8 cellular contexts compared by ENCODE assay signal in genomic region chr4:52713456-52713937, GRCh38. TPM values are rescaled to one million over a fixed set of nuclear protein-coding genes. Genes with fewer than 3 reads are reported as not detected.
DNase-seq lines count a peak whose midpoint lies in the region; ATAC-seq and TF ChIP-seq lines count a peak whose summit lies in the region.

No MANE protein-coding gene starts in this region.

- H3K36me3 Mint-ChIP-seq in chondrocyte (ENCODE audit: low read depth) = peaks cover 4% of the 10 kb centered on the region
- peaks cover 0 to 29% (median 14%) of the 10 kb centered on the region in 5 donors for H3K36me3 Mint-ChIP-seq in naive thymus-derived CD4-positive, alpha-beta T cell

- H3K27ac Mint-ChIP-seq in chondrocyte (ENCODE audit: unreplicated experiment) = peak overlapping the region; percentile 22
- peak overlapping the region; percentile 42 to 96 (median 87) for H3K27ac Mint-ChIP-seq in naive thymus-derived CD4-positive, alpha-beta T cell

- no peaks in the 10 kb centered on the region for H3K9me3 Mint-ChIP-seq in chondrocyte (ENCODE audit: low read depth)
- H3K9me3 Mint-ChIP-seq in naive thymus-derived CD4-positive, alpha-beta T cell = peaks cover 0 to 2% (median 0%) of the 10 kb centered on the region in 11 donors

- H3K36me3 ChIP-seq in Karpas-422 (ENCODE audit: insufficient read depth, low read length) = peaks cover 35% of the 10 kb centered on the region
- H3K36me3 ChIP-seq in naive thymus-derived CD4-positive, alpha-beta T cell (ENCODE audit: control insufficient read depth in 2 of 3, insufficient read depth in 3 of 3, low read length in 3 of 3) = peaks cover 0 to 15% (median 8%) of the 10 kb centered on the region in 3 experiments

- no peaks in the 10 kb centered on the region for H3K9me3 ChIP-seq in Karpas-422 (ENCODE audit: low read length)
- H3K9me3 ChIP-seq in naive thymus-derived CD4-positive, alpha-beta T cell (ENCODE audit: control insufficient read depth in 2 of 3, low read length in 3 of 3) = no peaks in the 10 kb centered on the region

- CTCF ChIA-PET in naive thymus-derived CD4-positive, alpha-beta T cell (lab: Charles Lee) = no interaction called here

- H3K27ac ChIP-seq in C4-2B = peak overlapping the region; percentile 94
- H3K27ac ChIP-seq in Karpas-422 (ENCODE audit: low read length) = peak overlapping the region; percentile 86
- peak overlapping the region; percentile 81 for H3K27ac ChIP-seq in naive thymus-derived CD4-positive, alpha-beta T cell (ENCODE audit: low read depth, low read length)

- H3K4me3 Mint-ChIP-seq in chondrocyte (ENCODE audit: unreplicated experiment) = peak overlapping the region; percentile 87
- peak overlapping the region; percentile 82 to 96 (median 92) for H3K4me3 Mint-ChIP-seq in naive thymus-derived CD4-positive, alpha-beta T cell

- H3K79me2 ChIP-seq in Karpas-422 (ENCODE audit: low read length) = peaks cover 18% of the 10 kb centered on the region

- H3K4me3 ChIP-seq in Karpas-422 (ENCODE audit: low read length) = peak overlapping the region; percentile 90
- peak overlapping the region; percentile 73 for H3K4me3 ChIP-seq in naive thymus-derived CD4-positive, alpha-beta T cell (ENCODE audit: low read length)

- peak overlapping the region; percentile 85 for H3K4me2 ChIP-seq in Karpas-422 (ENCODE audit: low read depth, low read length, poor library complexity, severe bottlenecking)

- no peak overlapping the region for H2AFZ ChIP-seq in Karpas-422 (ENCODE audit: low read length)

- H3K9me2 ChIP-seq in Karpas-422 (replicated peaks; ENCODE audit: insufficient read depth, low read length) = no peaks in the 10 kb centered on the region

- peaks cover 41% of the 10 kb centered on the region for H3K4me1 Mint-ChIP-seq in chondrocyte (ENCODE audit: low read depth)
- peaks cover 23 to 46% (median 38%) of the 10 kb centered on the region in 7 donors for H3K4me1 Mint-ChIP-seq in naive thymus-derived CD4-positive, alpha-beta T cell

- H3K9ac ChIP-seq in Karpas-422 (ENCODE audit: low read length) = peak overlapping the region; percentile 96

- POLR2A ChIA-PET in naive thymus-derived CD4-positive, alpha-beta T cell (lab: Charles Lee) = interaction anchor here (0.8 to 3.5 kb wide), 4 partner anchors 8 to 55 kb away, joined by 3 to 97 read pairs (median 5); no protein-coding TSS in a partner anchor

- intact Hi-C loops in naive thymus-derived CD4-positive, alpha-beta T cell (cut with micrococcal nuclease) = loop anchor here (2.0 to 10.0 kb wide), 3 partner anchors 653 to 679 kb away; partner anchors contain the start of genes FIP1L1 (in 1 of the 2), SCFD2 (in 1 of the 2) and SGCB (in 1 of the 2)

- no peaks in the 10 kb centered on the region for H4K20me1 ChIP-seq in Karpas-422 (ENCODE audit: insufficient read depth, low read depth, low read length)

- ATAC-seq in naive thymus-derived CD4-positive, alpha-beta T cell = no peak
- ATAC-seq in GM18511 (IDR thresholded peaks at IDR 0.05; ENCODE audit: unreplicated experiment) (no peak), GM18867 (IDR thresholded peaks at IDR 0.05; ENCODE audit: unreplicated experiment) (no peak), GM21825 (IDR thresholded peaks at IDR 0.05; ENCODE audit: unreplicated experiment) (no peak)

- peaks cover 58% of the 10 kb centered on the region for H3K4me1 ChIP-seq in Karpas-422 (ENCODE audit: low read length)
- H3K4me1 ChIP-seq in naive thymus-derived CD4-positive, alpha-beta T cell (ENCODE audit: control insufficient read depth in 2 of 2, insufficient read depth in 2 of 2, low read length in 2 of 2) = peaks cover 23 to 24% of the 10 kb centered on the region in 2 donors

- TF ChIP-seq CTCF in C4-2B (conservative IDR thresholded peaks at IDR 0.05) (no peak), chondrocyte (IDR thresholded peaks at IDR 0.05) (no peak)

- H3K27me3 Mint-ChIP-seq in chondrocyte (ENCODE audit: low read depth) = no peaks in the 10 kb centered on the region
- H3K27me3 Mint-ChIP-seq in naive thymus-derived CD4-positive, alpha-beta T cell = no peaks in the 10 kb centered on the region

- no peaks in the 10 kb centered on the region for H3K27me3 ChIP-seq in Karpas-422 (ENCODE audit: low read length)
- H3K27me3 ChIP-seq in naive thymus-derived CD4-positive, alpha-beta T cell (ENCODE audit: control insufficient read depth in 2 of 2, insufficient read depth in 2 of 2, low read length in 2 of 2) = no peaks in the 10 kb centered on the region

- peak; percentile 52 for DNase-seq in Karpas-422
- no peak for DNase-seq in chondrocyte (ENCODE audit: low spot score)
- no peak for DNase-seq in naive thymus-derived CD4-positive, alpha-beta T cell
- no peak for DNase-seq in T1000 (lab: John Stamatoyannopoulos, UW)

RNA-seq across cellular contexts. Expression of gene ERVMER34-1, which starts 37.7 kb away (rescaled TPM):
- not detected in 2 replicates for total RNA-seq in Karpas-422 (2014; rRNA removed; shearing (Covaris generic); ENCODE audit: low replicate concordance)
- total RNA-seq in chondrocyte = 1.4 to 1.7 TPM (median 1.5 TPM) in 3 replicates
- total RNA-seq in naive thymus-derived CD4-positive, alpha-beta T cell = not detected
- polyA plus RNA-seq in naive thymus-derived CD4-positive, alpha-beta T cell = not detected

RNA-seq across cellular contexts. Expression of gene USP46, which starts 54.4 kb away (rescaled TPM):
- 8.8 and 14.5 TPM in 2 replicates for total RNA-seq in Karpas-422 (2014; rRNA removed; shearing (Covaris generic); ENCODE audit: low replicate concordance)
- total RNA-seq in chondrocyte = 24.9 to 27.3 TPM (median 27.0 TPM) in 3 replicates
- total RNA-seq in naive thymus-derived CD4-positive, alpha-beta T cell = 10 to 100 TPM in 1 of 5 experiments, 1 to 10 TPM in 4; 3.0 to 11.7 (median 4.0) TPM
- 1 to 10 TPM in 1 of 2 donors, under 1 TPM in 1; 0.89 to 3.0 TPM for polyA plus RNA-seq in naive thymus-derived CD4-positive, alpha-beta T cell
